ENCODE assay signal across 8 cellular contexts in the genomic region with DNA sequence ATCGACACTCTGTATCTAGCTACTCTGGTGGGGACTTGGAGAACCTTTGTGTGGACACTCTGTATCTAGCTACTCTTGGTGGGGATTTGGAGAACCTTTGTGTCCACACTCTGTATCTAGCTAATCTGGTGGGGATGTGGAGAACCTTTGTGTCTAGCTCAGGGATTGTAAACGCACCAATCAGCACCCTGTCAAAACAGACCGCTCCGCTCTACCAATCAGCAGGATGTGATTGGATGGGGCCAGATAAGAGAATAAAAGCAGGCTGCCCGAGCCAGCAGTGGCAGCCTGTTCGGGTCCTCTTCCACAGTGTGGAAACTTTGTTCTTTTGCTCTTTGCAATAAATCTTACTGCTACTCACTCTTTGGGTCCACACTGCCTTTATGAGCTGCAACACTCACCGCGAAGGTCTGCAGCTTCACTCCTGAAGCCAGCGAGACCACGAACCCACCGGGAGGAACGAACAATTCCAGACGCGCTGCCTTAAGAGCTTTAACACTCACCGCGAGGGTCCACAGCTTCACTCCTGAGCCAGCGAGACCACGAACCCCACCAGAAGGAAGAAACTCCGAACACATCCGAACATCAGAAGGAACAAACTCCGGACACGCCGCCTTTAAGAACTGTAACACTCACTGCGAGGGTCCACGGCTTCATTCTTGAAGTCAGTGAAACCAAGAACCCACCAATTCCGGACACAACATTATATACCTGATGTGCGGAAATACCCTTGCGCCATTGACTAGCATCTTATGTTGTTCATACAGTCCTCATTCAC. TPM values are rescaled to one million over a fixed set of nuclear protein-coding genes. Genes with fewer than 3 reads are reported as not detected.
DNase-seq lines count a peak whose midpoint lies in the region; ATAC-seq and TF ChIP-seq lines count a peak whose summit lies in the region.
"Not testable (repeated sequence)": the region's sequence is repeated elsewhere in the genome, so short reads cannot be mapped to it uniquely, and the experiment has no call there.

No MANE protein-coding gene starts in this region.

- H3K4me3 ChIP-seq in esophagus muscularis mucosa, result peak overlapping the region in 1 of 4 donors; percentile 8
- not testable (repeated sequence) for H3K4me3 ChIP-seq in mucosa of rectum (ENCODE audit: low read length in 2 of 2)
- H3K4me3 ChIP-seq in spleen, result peak overlapping the region in 4 of 8 donors; percentile 8 to 97 (median 14)
- peak overlapping the region in 1 of 4 donors; percentile 6 for H3K4me3 ChIP-seq in transverse colon

- TF ChIP-seq POLR2A in esophagus muscularis mucosa (IDR thresholded peaks at IDR 0.05; ENCODE audit: low read depth), result not testable (repeated sequence)
- peak in 1 of 3 donors; percentile 32 for TF ChIP-seq POLR2A in spleen (IDR thresholded peaks at IDR 0.05)
- peak; percentile 36 for TF ChIP-seq POLR2A in transverse colon (IDR thresholded peaks at IDR 0.05)

- not testable (repeated sequence) for H3K9me3 Mint-ChIP-seq in CD4-positive, alpha-beta T cell; T-helper 2 cell treated with Interferon-gamma antibody and Interleukin-4, amounts not matched to agents 5 μg/mL and 100 μg/mL, for 36 hours; activated T-cell treated with anti-CD3 and anti-CD28 coated beads, Interleukin-2, amount 50 U/mL, for 4 hours; activated naive CD8-positive, alpha-beta T cell treated with anti-CD3 and anti-CD28 coated beads, Interleukin-2, amount 50 U/mL, for 24 hours

- in situ Hi-C loops in transverse colon (cut with MboI; ENCODE audit: low pct_ligation_motif_present in 1 of 4, low pct_unique_long_range_greater_than_20kb in 1 of 4, low sequenced_read_pairs in 3 of 4), result not testable (repeated sequence)

- H3K27me3 Mint-ChIP-seq in CD4-positive, alpha-beta T cell; T-helper 2 cell treated with Interferon-gamma antibody and Interleukin-4, amounts not matched to agents 5 μg/mL and 100 μg/mL, for 36 hours (ENCODE audit: low read depth); activated T-cell treated with anti-CD3 and anti-CD28 coated beads, Interleukin-2, amount 50 U/mL, for 4 hours (ENCODE audit: low read depth); activated naive CD8-positive, alpha-beta T cell treated with anti-CD3 and anti-CD28 coated beads, Interleukin-2, amount 50 U/mL, for 24 hours: not testable (repeated sequence)

- WGBS in esophagus muscularis mucosa, result 92% methylated on average over 26 of the region's 28 CpGs
- 72 to 88% (median 79%) methylated on average over 24 to 28 of the region's 28 CpGs for WGBS in spleen, 5 donors
- 86 to 94% methylated on average over 6 to 28 of the region's 28 CpGs for WGBS in transverse colon (ENCODE audit: low coverage in 1 of 2), 2 donors

- H3K9ac ChIP-seq in mucosa of rectum (ENCODE audit: low read depth in 1 of 2, low read length in 2 of 2), result not testable (repeated sequence)

- H3K4me3 Mint-ChIP-seq in CD4-positive, alpha-beta T cell, result peak overlapping the region; percentile 89
- H3K4me3 Mint-ChIP-seq in T-helper 2 cell treated with Interferon-gamma antibody and Interleukin-4, amounts not matched to agents 5 μg/mL and 100 μg/mL, for 36 hours, result peak overlapping the region; percentile 86
- peak overlapping the region; percentile 82 for H3K4me3 Mint-ChIP-seq in activated T-cell treated with anti-CD3 and anti-CD28 coated beads, Interleukin-2, amount 50 U/mL, for 4 hours
- peak overlapping the region; percentile 85 for H3K4me3 Mint-ChIP-seq in activated naive CD8-positive, alpha-beta T cell treated with anti-CD3 and anti-CD28 coated beads, Interleukin-2, amount 50 U/mL, for 24 hours

- POLR2A ChIA-PET in CD4-positive, alpha-beta T cell (lab: Charles Lee), result interaction anchor here (0.8 to 10.9 kb wide), 11 partner anchors 8 to 303 kb away, joined by 4 to 304 read pairs (median 5); a partner anchor contains a TSS

- peaks cover 48% of the 10 kb centered on the region for H3K36me3 Mint-ChIP-seq in CD4-positive, alpha-beta T cell (ENCODE audit: low read depth)
- H3K36me3 Mint-ChIP-seq in T-helper 2 cell treated with Interferon-gamma antibody and Interleukin-4, amounts not matched to agents 5 μg/mL and 100 μg/mL, for 36 hours (ENCODE audit: low read depth), result peaks cover 35% of the 10 kb centered on the region
- H3K36me3 Mint-ChIP-seq in activated T-cell treated with anti-CD3 and anti-CD28 coated beads, Interleukin-2, amount 50 U/mL, for 4 hours (ENCODE audit: insufficient read depth), result peaks cover 30% of the 10 kb centered on the region
- H3K36me3 Mint-ChIP-seq in activated naive CD8-positive, alpha-beta T cell treated with anti-CD3 and anti-CD28 coated beads, Interleukin-2, amount 50 U/mL, for 24 hours (ENCODE audit: low read depth), result peaks cover 48% of the 10 kb centered on the region

- peak in 1 of 10 experiments; percentile 18 for DNase-seq in CD4-positive, alpha-beta T cell
- not testable (repeated sequence) for DNase-seq in T-helper 2 cell treated with Interferon-gamma antibody and Interleukin-4, amounts not matched to agents 5 μg/mL and 100 μg/mL, for 36 hours (ENCODE audit: low spot score); activated T-cell treated with anti-CD3 and anti-CD28 coated beads, Interleukin-2, amount 50 U/mL, for 4 hours; activated naive CD8-positive, alpha-beta T cell treated with anti-CD3 and anti-CD28 coated beads, Interleukin-2, amount 50 U/mL, for 24 hours; esophagus muscularis mucosa (ENCODE audit: extremely low spot score); spleen; transverse colon

- not testable (repeated sequence) for TF ChIP-seq EP300 in esophagus muscularis mucosa (IDR thresholded peaks at IDR 0.05); transverse colon (IDR thresholded peaks at IDR 0.05; ENCODE audit: low read depth)

- not testable (repeated sequence) for TF ChIP-seq CTCF in CD4-positive, alpha-beta T cell (IDR thresholded peaks at IDR 0.05); esophagus muscularis mucosa (IDR thresholded peaks at IDR 0.05); spleen (IDR thresholded peaks at IDR 0.05 in 8 of 11, conservative IDR thresholded peaks at IDR 0.05 in 3 of 11); transverse colon (IDR thresholded peaks at IDR 0.05)

- H3K9me3 ChIP-seq in CD4-positive, alpha-beta T cell (ENCODE audit: control insufficient read depth, low read length); esophagus muscularis mucosa; mucosa of rectum (ENCODE audit: control insufficient read depth in 2 of 2, low read length in 2 of 2); spleen; transverse colon: not testable (repeated sequence)

- intact Hi-C loops in CD4-positive, alpha-beta T cell (cut with DNase I, micrococcal nuclease), result loop anchor here in 1 of 2 experiments (10.0 kb wide), 1 partner anchor 134 kb away; a partner anchor contains a TSS
- intact Hi-C loops in esophagus muscularis mucosa (cut with DNase I); spleen (cut with DNase I; ENCODE audit: low total_unique reads); transverse colon (cut with DNase I; ENCODE audit: low total_unique reads): not testable (repeated sequence)

- ATAC-seq in CD4-positive, alpha-beta T cell (ENCODE audit: poor library complexity); activated T-cell treated with anti-CD3 and anti-CD28 coated beads, Interleukin-2, amount 50 U/mL, for 4 hours; activated naive CD8-positive, alpha-beta T cell treated with anti-CD3 and anti-CD28 coated beads, Interleukin-2, amount 50 U/mL, for 24 hours: not testable (repeated sequence)

- H3K27me3 ChIP-seq in CD4-positive, alpha-beta T cell (ENCODE audit: control insufficient read depth, insufficient read depth, low read length); esophagus muscularis mucosa; mucosa of rectum (ENCODE audit: control insufficient read depth in 2 of 2, insufficient read depth in 2 of 2, low read length in 2 of 2); spleen (replicated peaks in 1 of 7); transverse colon: not testable (repeated sequence)

- CTCF ChIA-PET in CD4-positive, alpha-beta T cell (lab: Charles Lee), result interaction anchor here (1.2 to 1.9 kb wide), 2 partner anchors 50 to 73 kb away, joined by 4 to 6 read pairs; no protein-coding TSS in a partner anchor

- H3K36me3 ChIP-seq in esophagus muscularis mucosa; mucosa of rectum (ENCODE audit: control insufficient read depth in 2 of 2, insufficient read depth in 2 of 2, low read length in 2 of 2); transverse colon: not testable (repeated sequence)
- peaks cover 0 to 42% (median 0%) of the 10 kb centered on the region in 6 donors for H3K36me3 ChIP-seq in spleen

- peaks cover 86% of the 10 kb centered on the region for H3K4me1 Mint-ChIP-seq in CD4-positive, alpha-beta T cell (ENCODE audit: low read depth)
- H3K4me1 Mint-ChIP-seq in T-helper 2 cell treated with Interferon-gamma antibody and Interleukin-4, amounts not matched to agents 5 μg/mL and 100 μg/mL, for 36 hours (ENCODE audit: low read depth), result peaks cover 76% of the 10 kb centered on the region
- peaks cover 92% of the 10 kb centered on the region for H3K4me1 Mint-ChIP-seq in activated T-cell treated with anti-CD3 and anti-CD28 coated beads, Interleukin-2, amount 50 U/mL, for 4 hours (ENCODE audit: low read depth)
- peaks cover 95% of the 10 kb centered on the region for H3K4me1 Mint-ChIP-seq in activated naive CD8-positive, alpha-beta T cell treated with anti-CD3 and anti-CD28 coated beads, Interleukin-2, amount 50 U/mL, for 24 hours

- peak overlapping the region; percentile 96 for H3K27ac Mint-ChIP-seq in CD4-positive, alpha-beta T cell
- H3K27ac Mint-ChIP-seq in T-helper 2 cell treated with Interferon-gamma antibody and Interleukin-4, amounts not matched to agents 5 μg/mL and 100 μg/mL, for 36 hours, result peak overlapping the region; percentile 90
- H3K27ac Mint-ChIP-seq in activated naive CD8-positive, alpha-beta T cell treated with anti-CD3 and anti-CD28 coated beads, Interleukin-2, amount 50 U/mL, for 24 hours, result peak overlapping the region; percentile 94

- H3K27ac ChIP-seq in CD4-positive, alpha-beta T cell (ENCODE audit: low read depth, low read length), result peak overlapping the region; percentile 95
- peak overlapping the region in 3 of 4 donors; percentile 24 to 69 (median 60) for H3K27ac ChIP-seq in esophagus muscularis mucosa (replicated peaks in 1 of 4)
- H3K27ac ChIP-seq in mucosa of rectum (ENCODE audit: low read depth in 2 of 2, low read length in 2 of 2), result peak overlapping the region; percentile 79
- H3K27ac ChIP-seq in spleen, result peak overlapping the region; percentile 95 to 100 (median 98)
- H3K27ac ChIP-seq in transverse colon, result peak overlapping the region; percentile 81 to 90 (median 84)

- H3K4me1 ChIP-seq in esophagus muscularis mucosa, result peaks cover 32 to 79% (median 55%) of the 10 kb centered on the region in 4 donors
- peaks cover 30 to 42% of the 10 kb centered on the region in 2 donors for H3K4me1 ChIP-seq in mucosa of rectum (ENCODE audit: control insufficient read depth in 2 of 2, insufficient read depth in 2 of 2, low read length in 2 of 2)
- peaks cover 69 to 100% (median 97%) of the 10 kb centered on the region in 6 donors for H3K4me1 ChIP-seq in spleen
- peaks cover 21 to 89% (median 48%) of the 10 kb centered on the region in 4 donors for H3K4me1 ChIP-seq in transverse colon

RNA-seq across cellular contexts. Expression of a gene that starts 15.1 kb away (rescaled TPM):
- total RNA-seq in CD4-positive, alpha-beta T cell, result 100 to 1,000 TPM; 214 to 216 TPM
- 100 to 1,000 TPM; 128 to 153 (median 142) TPM for total RNA-seq in activated T-cell treated with anti-CD3 and anti-CD28 coated beads, Interleukin-2, amount 50 U/mL, for 4 hours
- total RNA-seq in esophagus muscularis mucosa, result 10 to 100 TPM; 20.7 to 39.3 (median 29.2) TPM
- 100 to 1,000 TPM; 120 to 435 (median 252) TPM for total RNA-seq in spleen
- 100 to 1,000 TPM; 135 to 196 (median 148) TPM for polyA plus RNA-seq in spleen
- total RNA-seq in transverse colon, result 10 to 100 TPM; 20.1 to 47.0 (median 33.8) TPM
